In genomic region chr16:26070595-26071170, GRCh38 we compare ENCODE assay signal across 13 cellular contexts.
"Had no signal": no experiment of that assay in that cellular context is flagged by ENCODE, and none has a peak within 500 bp of the region (broad histone marks: within the 10 kb centered on the region; RNA-seq: fewer than 3 reads in every experiment).

No MANE protein-coding gene starts in this region.

- H3K9me3 ChIP-seq: esophagus muscularis mucosa, right atrium auricular region, thyroid gland, vagina had no signal

- H3K4me3 ChIP-seq: esophagus muscularis mucosa, right atrium auricular region, thyroid gland, vagina had no signal

- H3K4me1 ChIP-seq: esophagus muscularis mucosa, right atrium auricular region, thyroid gland, vagina had no signal

- ATAC-seq: left ventricle myocardium superior had no signal

- H3K36me3 ChIP-seq: esophagus muscularis mucosa, right atrium auricular region, thyroid gland, vagina had no signal

- DNase-seq: activated CD4-positive, alpha-beta memory T cell treated with anti-CD3 and anti-CD28 coated beads for 36 hours; activated gamma-delta T cell; activated T-cell treated with anti-CD3 and anti-CD28 coated beads, Interleukin-2, amount 50 U/mL, for 48 hours; foreskin fibroblast; left ventricle myocardium superior; mesenchymal stem cell; small intestine; thyroid gland had no signal

- FAIRE-seq: endometrium, keratinocyte, small intestine had no signal

- H3K27me3 ChIP-seq: esophagus muscularis mucosa, right atrium auricular region, thyroid gland, vagina had no signal

- H3K27ac ChIP-seq: esophagus muscularis mucosa, right atrium auricular region, thyroid gland, vagina had no signal
